Comparison of ENCODE assay signal across 1 cellular context in genomic region chr16:8661703-8662102, GRCh38.
TF ChIP-seq lines count a peak whose summit lies in the region.

No MANE protein-coding gene starts in this region.

TF ChIP-seq in HepG2, 621 proteins besides CTCF, POLR2A, EP300 and RAD21:
- TF ChIP-seq ZNF629 (CRISPR knock-in tag; conservative IDR thresholded peaks at IDR 0.05) (peak; percentile 93), ZMYM3 (CRISPR knock-in tag; IDR thresholded peaks at IDR 0.05) (0 out of 2 replicates have a peak, but pooled peaks have one; percentile 29), PTBP1 (IDR thresholded peaks at IDR 0.05; ENCODE audit: low read depth, low read length, poor library complexity, severe bottlenecking) (no peak)
